1 cellular context compared by ENCODE assay signal in the genomic region with DNA sequence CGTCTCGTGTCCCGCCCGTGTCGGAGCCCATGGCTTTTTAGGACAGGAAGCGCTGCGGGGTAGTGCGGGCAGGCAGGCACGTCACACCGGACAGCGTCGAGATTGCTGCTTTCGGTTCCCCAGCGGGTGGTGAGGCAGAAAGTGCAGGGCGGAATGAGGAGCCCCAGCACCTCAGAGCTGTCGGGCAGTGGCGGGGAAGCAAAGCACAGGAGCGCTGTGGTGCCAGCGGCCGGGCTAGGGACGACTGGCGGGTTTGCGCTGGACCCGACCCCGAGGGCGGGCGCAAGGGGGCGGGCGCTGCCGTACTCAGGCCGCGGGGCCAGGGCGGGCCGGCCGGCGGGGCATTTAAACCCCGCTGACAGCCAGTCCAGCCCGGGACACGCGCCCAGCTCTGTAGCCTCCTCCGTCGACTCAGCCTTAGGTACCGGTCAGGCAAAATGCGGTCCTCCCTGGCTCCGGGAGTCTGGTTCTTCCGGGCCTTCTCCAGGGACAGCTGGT.
TF ChIP-seq lines count a peak whose summit lies in the region.

SLC37A2 (plus strand) TSS at position 375 of the 498 bp plus-strand sequence; CDS start at position 438, 63 bp downstream.

TF ChIP-seq in HepG2, 621 proteins besides CTCF, POLR2A, EP300 and RAD21 (continued from another document):
- TF ChIP-seq ZSCAN12 (CRISPR knock-in tag; IDR thresholded peaks at IDR 0.05) (no peak), SMAD9 (CRISPR knock-in tag; IDR thresholded peaks at IDR 0.05) (no peak), TEAD3 (CRISPR knock-in tag; optimal IDR thresholded peaks at IDR 0.05; ENCODE audit: borderline replicate concordance) (no peak), HOXA3 (CRISPR knock-in tag; IDR thresholded peaks at IDR 0.05) (no peak), ZNF749 (CRISPR knock-in tag; IDR thresholded peaks at IDR 0.05; ENCODE audit: borderline replicate concordance) (peak; percentile 78; the same call in 1 of the 2 replicates), POGK (CRISPR knock-in tag; conservative IDR thresholded peaks at IDR 0.05) (peak; percentile 70; the same call in 1 of the 2 replicates), BORCS8-MEF2B (CRISPR knock-in tag; IDR thresholded peaks at IDR 0.05) (peak; percentile 16; the same call in 1 of the 2 replicates), ERF (CRISPR knock-in tag; IDR thresholded peaks at IDR 0.05) (peak; percentile 56; the same call in 1 of the 2 replicates), KLF16 (CRISPR knock-in tag; IDR thresholded peaks at IDR 0.05) (no peak), ZC3H13 (CRISPR knock-in tag; IDR thresholded peaks at IDR 0.05) (peak; percentile 18; the same call in 1 of the 2 replicates), ZNF10 (CRISPR knock-in tag; IDR thresholded peaks at IDR 0.05; ENCODE audit: borderline replicate concordance, low read depth) (no peak), MED1 (CRISPR knock-in tag; IDR thresholded peaks at IDR 0.05) (no peak), PHF8 (CRISPR knock-in tag; IDR thresholded peaks at IDR 0.05) (peak; percentile 71), HMG20B (CRISPR knock-in tag; conservative IDR thresholded peaks at IDR 0.05) (0 out of 2 replicates have a peak, but pooled peaks have one; percentile 33), KDM2A (CRISPR knock-in tag; IDR thresholded peaks at IDR 0.05; ENCODE audit: borderline replicate concordance, low read depth) (peak; percentile 73; the same call in 1 of the 2 replicates), NKX3-1 (CRISPR knock-in tag; IDR thresholded peaks at IDR 0.05) (no peak), FOXM1 (CRISPR knock-in tag; IDR thresholded peaks at IDR 0.05) (0 out of 2 replicates have a peak, but pooled peaks have one; percentile 64), KLF12 (CRISPR knock-in tag; IDR thresholded peaks at IDR 0.05; ENCODE audit: borderline replicate concordance) (no peak), ATF1 (CRISPR knock-in tag; IDR thresholded peaks at IDR 0.05) (no peak), TMF1 (CRISPR knock-in tag; IDR thresholded peaks at IDR 0.05; ENCODE audit: low read depth) (no peak), NR2C2 (CRISPR knock-in tag; IDR thresholded peaks at IDR 0.05; ENCODE audit: borderline replicate concordance) (0 out of 2 replicates have a peak, but pooled peaks have one; percentile 16), ZBTB40 (IDR thresholded peaks at IDR 0.05) (no peak), ZBTB40 (CRISPR knock-in tag; IDR thresholded peaks at IDR 0.05) (peak; percentile 55; the same call in 1 of the 2 replicates), SIN3A (IDR thresholded peaks at IDR 0.05; ENCODE audit: borderline replicate concordance, low read depth, low read length) (peak; percentile 79; the same call in 1 of the 2 replicates), ZNF547 (CRISPR knock-in tag; IDR thresholded peaks at IDR 0.05) (peak; percentile 63; the same call in 1 of the 2 replicates), NFYB (CRISPR knock-in tag; IDR thresholded peaks at IDR 0.05) (0 out of 2 replicates have a peak, but pooled peaks have one; percentile 15), ZNF710 (CRISPR knock-in tag; IDR thresholded peaks at IDR 0.05; ENCODE audit: borderline replicate concordance) (peak; percentile 46; the same call in 1 of the 2 replicates), SIX4 (CRISPR knock-in tag; IDR thresholded peaks at IDR 0.05) (no peak), KAT8 (CRISPR knock-in tag; IDR thresholded peaks at IDR 0.05) (peak; percentile 40; the same call in 1 of the 2 replicates), ZNF709 (CRISPR knock-in tag; IDR thresholded peaks at IDR 0.05) (0 out of 2 replicates have a peak, but pooled peaks have one; percentile 47), ZNF263 (CRISPR knock-in tag; IDR thresholded peaks at IDR 0.05) (0 out of 2 replicates have a peak, but pooled peaks have one; percentile 12), KAT7 (CRISPR knock-in tag; IDR thresholded peaks at IDR 0.05; ENCODE audit: borderline replicate concordance) (0 out of 2 replicates have a peak, but pooled peaks have one; percentile 73), ZNF747 (CRISPR knock-in tag; IDR thresholded peaks at IDR 0.05; ENCODE audit: borderline replicate concordance) (peak; percentile 28; the same call in 1 of the 2 replicates)
- TF ChIP-seq, protein P1, sequence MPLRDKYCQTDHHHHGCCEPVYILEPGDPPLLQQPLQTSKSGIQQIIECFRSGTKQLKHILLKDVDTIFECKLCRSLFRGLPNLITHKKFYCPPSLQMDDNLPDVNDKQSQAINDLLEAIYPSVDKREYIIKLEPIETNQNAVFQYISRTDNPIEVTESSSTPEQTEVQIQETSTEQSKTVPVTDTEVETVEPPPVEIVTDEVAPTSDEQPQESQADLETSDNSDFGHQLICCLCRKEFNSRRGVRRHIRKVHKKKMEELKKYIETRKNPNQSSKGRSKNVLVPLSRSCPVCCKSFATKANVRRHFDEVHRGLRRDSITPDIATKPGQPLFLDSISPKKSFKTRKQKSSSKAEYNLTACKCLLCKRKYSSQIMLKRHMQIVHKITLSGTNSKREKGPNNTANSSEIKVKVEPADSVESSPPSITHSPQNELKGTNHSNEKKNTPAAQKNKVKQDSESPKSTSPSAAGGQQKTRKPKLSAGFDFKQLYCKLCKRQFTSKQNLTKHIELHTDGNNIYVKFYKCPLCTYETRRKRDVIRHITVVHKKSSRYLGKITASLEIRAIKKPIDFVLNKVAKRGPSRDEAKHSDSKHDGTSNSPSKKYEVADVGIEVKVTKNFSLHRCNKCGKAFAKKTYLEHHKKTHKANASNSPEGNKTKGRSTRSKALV (CRISPR knock-in tag; IDR thresholded peaks at IDR 0.05), result no peak
- TF ChIP-seq, protein P2, sequence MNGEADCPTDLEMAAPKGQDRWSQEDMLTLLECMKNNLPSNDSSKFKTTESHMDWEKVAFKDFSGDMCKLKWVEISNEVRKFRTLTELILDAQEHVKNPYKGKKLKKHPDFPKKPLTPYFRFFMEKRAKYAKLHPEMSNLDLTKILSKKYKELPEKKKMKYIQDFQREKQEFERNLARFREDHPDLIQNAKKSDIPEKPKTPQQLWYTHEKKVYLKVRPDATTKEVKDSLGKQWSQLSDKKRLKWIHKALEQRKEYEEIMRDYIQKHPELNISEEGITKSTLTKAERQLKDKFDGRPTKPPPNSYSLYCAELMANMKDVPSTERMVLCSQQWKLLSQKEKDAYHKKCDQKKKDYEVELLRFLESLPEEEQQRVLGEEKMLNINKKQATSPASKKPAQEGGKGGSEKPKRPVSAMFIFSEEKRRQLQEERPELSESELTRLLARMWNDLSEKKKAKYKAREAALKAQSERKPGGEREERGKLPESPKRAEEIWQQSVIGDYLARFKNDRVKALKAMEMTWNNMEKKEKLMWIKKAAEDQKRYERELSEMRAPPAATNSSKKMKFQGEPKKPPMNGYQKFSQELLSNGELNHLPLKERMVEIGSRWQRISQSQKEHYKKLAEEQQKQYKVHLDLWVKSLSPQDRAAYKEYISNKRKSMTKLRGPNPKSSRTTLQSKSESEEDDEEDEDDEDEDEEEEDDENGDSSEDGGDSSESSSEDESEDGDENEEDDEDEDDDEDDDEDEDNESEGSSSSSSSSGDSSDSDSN (CRISPR knock-in tag; IDR thresholded peaks at IDR 0.05), result peak; percentile 92
- TF ChIP-seq, protein P3, sequence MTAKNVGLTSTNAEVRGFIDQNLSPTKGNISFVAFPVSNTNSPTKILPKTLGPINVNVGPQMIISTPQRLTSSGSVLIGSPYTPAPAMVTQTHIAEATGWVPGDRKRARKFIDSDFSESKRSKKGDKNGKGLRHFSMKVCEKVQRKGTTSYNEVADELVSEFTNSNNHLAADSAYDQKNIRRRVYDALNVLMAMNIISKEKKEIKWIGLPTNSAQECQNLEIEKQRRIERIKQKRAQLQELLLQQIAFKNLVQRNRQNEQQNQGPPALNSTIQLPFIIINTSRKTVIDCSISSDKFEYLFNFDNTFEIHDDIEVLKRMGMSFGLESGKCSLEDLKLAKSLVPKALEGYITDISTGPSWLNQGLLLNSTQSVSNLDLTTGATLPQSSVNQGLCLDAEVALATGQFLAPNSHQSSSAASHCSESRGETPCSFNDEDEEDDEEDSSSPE (CRISPR knock-in tag; IDR thresholded peaks at IDR 0.05), result peak; percentile 91
